Comparison of ENCODE assay signal across 8 cellular contexts in genomic region chr11:61752117-61752924, GRCh38. TPM values are rescaled to one million over a fixed set of nuclear protein-coding genes. Genes with fewer than 3 reads are reported as not detected.
DNase-seq lines count a peak whose midpoint lies in the region; ATAC-seq and TF ChIP-seq lines count a peak whose summit lies in the region.

TSS of gene MYRF (plus strand) at chr11:61752636. CDS start at chr11:61752745, 109 bp downstream.

- peak within 1 kb of the TSS; percentile 35 for H3K4me3 ChIP-seq in MG63
- peak within 1 kb of the TSS; percentile 29 to 84 (median 71) for H3K4me3 ChIP-seq in dorsolateral prefrontal cortex

- TF ChIP-seq CTCF in GM12874 (IDR thresholded peaks at IDR 0.05; ENCODE audit: insufficient read depth, low read depth, low read length) (peak; percentile 82), dorsolateral prefrontal cortex (IDR thresholded peaks at IDR 0.05 in 54 of 56, conservative IDR thresholded peaks at IDR 0.05 in 2 of 56; ENCODE audit: low read depth in 1 of 56, partially characterized antibody in 56 of 56) (peak in 49 of 56 donors; percentile 11 to 67 (median 43))

- intact Hi-C loops in dorsolateral prefrontal cortex (cut with DNase I) = no loop called here

- DNase-seq in MG63 = peak; percentile 51
- peak; percentile 39 for DNase-seq in activated CD4-positive, alpha-beta T cell treated with anti-CD3 and anti-CD28 coated beads, Interleukin-2, amount 50 U/mL, for 4 hours
- peak in 6 of 10 donors; percentile 43 to 75 (median 55) for DNase-seq in dorsolateral prefrontal cortex
- DNase-seq in medulla oblongata (ENCODE audit: extremely low spot score) = peak; percentile 64
- peak; percentile 13 to 35 for DNase-seq in stimulated activated CD8-positive, alpha-beta memory T cell treated with anti-CD3 and anti-CD28 coated beads, Interleukin-2, amount 100 ng/mL, for 1 hour (ENCODE audit: low read depth in 2 of 2)

- peak within 1 kb of the TSS in 58 of 59 donors; percentile 80 to 99 (median 95) for H3K27ac ChIP-seq in dorsolateral prefrontal cortex

- H3K9me3 ChIP-seq in MG63 = no peaks in the 10 kb centered on the region

- ATAC-seq in HG03460 (IDR thresholded peaks at IDR 0.05; ENCODE audit: unreplicated experiment) (no peak), GM19467 (IDR thresholded peaks at IDR 0.05; ENCODE audit: unreplicated experiment) (no peak)

- no peaks in the 10 kb centered on the region for H3K36me3 ChIP-seq in MG63

- H3K27me3 ChIP-seq in MG63 = no peaks in the 10 kb centered on the region
- peaks cover 0 to 2% (median 0%) of the 10 kb centered on the region in 45 donors for H3K27me3 ChIP-seq in dorsolateral prefrontal cortex

RNA-seq across cellular contexts. Expression of gene MYRF, which starts in this region (rescaled TPM):
- 0.23 and 1.9 TPM in 2 replicates for total RNA-seq in MG63 (2014; rRNA removed; shearing (Covaris generic); ENCODE audit: low replicate concordance)
- 100 to 1,000 TPM in 87 of 120 experiments, 10 to 100 TPM in 33; 23.0 to 708 (median 141) TPM for total RNA-seq in dorsolateral prefrontal cortex
